ENCODE assay signal across 14 cellular contexts in genomic region chr3:142117052-142117451, GRCh38. TPM values are rescaled to one million over a fixed set of nuclear protein-coding genes. Genes with fewer than 3 reads are reported as not detected.
DNase-seq lines count a peak whose midpoint lies in the region; ATAC-seq and TF ChIP-seq lines count a peak whose summit lies in the region.
"Had no signal": no experiment of that assay in that cellular context is flagged by ENCODE, and none has a peak within 500 bp of the region (broad histone marks: within the 10 kb centered on the region; RNA-seq: fewer than 3 reads in every experiment).

No MANE protein-coding gene starts in this region.

- no peaks in the 10 kb centered on the region for H3K27me3 ChIP-seq in foreskin keratinocyte
- H3K27me3 ChIP-seq: neutrophil, stomach had no signal

- H3K27ac ChIP-seq in foreskin keratinocyte: no peak overlapping the region
- H3K27ac ChIP-seq: stomach had no signal

- DNase-seq in activated T-cell treated with anti-CD3 and anti-CD28 coated beads, Interleukin-2, amount 50 U/mL, for 24 hours: no peak
- no peak for DNase-seq in activated T-cell treated with anti-CD3 and anti-CD28 coated beads, Interleukin-2, amount 50 U/mL, for 72 hours
- peak; percentile 82 for DNase-seq in NCI-H526 treated with DMSO at 0.1 percent for 48 hours (lab: John Stamatoyannopoulos, UW)
- peak; percentile 51 to 63 for DNase-seq in foreskin keratinocyte
- DNase-seq in NCI-H69 (lab: John Stamatoyannopoulos, UW): no peak
- no peak for DNase-seq in NCI-H1694 (lab: John Stamatoyannopoulos, UW)
- no peak for DNase-seq in foreskin melanocyte
- DNase-seq: activated CD4-positive, alpha-beta T cell treated with anti-CD3 and anti-CD28 coated beads, Interleukin-2, amount 10 ng/mL, durations not matched to agents 24 days and 14 days; activated naive CD4-positive, alpha-beta T cell treated with anti-CD3 and anti-CD28 coated beads, Interleukin-2, amount 50 U/mL, for 16 hours; effector memory CD4-positive, alpha-beta T cell; NCI-H1105; stomach had no signal

- no peak overlapping the region for H3K4me3 Mint-ChIP-seq in activated T-cell treated with anti-CD3 and anti-CD28 coated beads, Interleukin-2, amount 50 U/mL, for 24 hours
- no peak overlapping the region for H3K4me3 Mint-ChIP-seq in activated T-cell treated with anti-CD3 and anti-CD28 coated beads, Interleukin-2, amount 50 U/mL, for 72 hours
- H3K4me3 Mint-ChIP-seq: activated CD4-positive, alpha-beta T cell treated with anti-CD3 and anti-CD28 coated beads, Interleukin-2, amount 10 ng/mL, durations not matched to agents 24 days and 14 days had no signal

- peak overlapping the region; percentile 3 for H3K27ac Mint-ChIP-seq in activated T-cell treated with anti-CD3 and anti-CD28 coated beads, Interleukin-2, amount 50 U/mL, for 24 hours
- no peak overlapping the region for H3K27ac Mint-ChIP-seq in activated T-cell treated with anti-CD3 and anti-CD28 coated beads, Interleukin-2, amount 50 U/mL, for 72 hours
- H3K27ac Mint-ChIP-seq: activated CD4-positive, alpha-beta T cell treated with anti-CD3 and anti-CD28 coated beads, Interleukin-2, amount 10 ng/mL, durations not matched to agents 24 days and 14 days had no signal

- no peak for ATAC-seq in activated T-cell treated with anti-CD3 and anti-CD28 coated beads, Interleukin-2, amount 50 U/mL, for 72 hours (replicated peaks in 1 of 2)
- ATAC-seq in foreskin keratinocyte (peak; percentile 53), GM19463 (IDR thresholded peaks at IDR 0.05; ENCODE audit: unreplicated experiment) (no peak)

- H3K9me3 Mint-ChIP-seq in activated T-cell treated with anti-CD3 and anti-CD28 coated beads, Interleukin-2, amount 50 U/mL, for 24 hours: no peaks in the 10 kb centered on the region
- no peaks in the 10 kb centered on the region for H3K9me3 Mint-ChIP-seq in activated T-cell treated with anti-CD3 and anti-CD28 coated beads, Interleukin-2, amount 50 U/mL, for 72 hours
- H3K9me3 Mint-ChIP-seq: activated CD4-positive, alpha-beta T cell treated with anti-CD3 and anti-CD28 coated beads, Interleukin-2, amount 10 ng/mL, durations not matched to agents 24 days and 14 days had no signal

- H3K4me1 ChIP-seq in foreskin keratinocyte: no peaks in the 10 kb centered on the region

- peaks cover 4% of the 10 kb centered on the region for H3K4me1 Mint-ChIP-seq in activated T-cell treated with anti-CD3 and anti-CD28 coated beads, Interleukin-2, amount 50 U/mL, for 24 hours (ENCODE audit: low read depth)
- peaks cover 7% of the 10 kb centered on the region for H3K4me1 Mint-ChIP-seq in activated T-cell treated with anti-CD3 and anti-CD28 coated beads, Interleukin-2, amount 50 U/mL, for 72 hours (ENCODE audit: low read depth)
- H3K4me1 Mint-ChIP-seq: activated CD4-positive, alpha-beta T cell treated with anti-CD3 and anti-CD28 coated beads, Interleukin-2, amount 10 ng/mL, durations not matched to agents 24 days and 14 days had no signal

- H3K27me3 Mint-ChIP-seq in activated T-cell treated with anti-CD3 and anti-CD28 coated beads, Interleukin-2, amount 50 U/mL, for 24 hours: no peaks in the 10 kb centered on the region
- no peaks in the 10 kb centered on the region for H3K27me3 Mint-ChIP-seq in activated T-cell treated with anti-CD3 and anti-CD28 coated beads, Interleukin-2, amount 50 U/mL, for 72 hours (ENCODE audit: low read depth)
- H3K27me3 Mint-ChIP-seq: activated CD4-positive, alpha-beta T cell treated with anti-CD3 and anti-CD28 coated beads, Interleukin-2, amount 10 ng/mL, durations not matched to agents 24 days and 14 days had no signal

- no peaks in the 10 kb centered on the region for H3K36me3 Mint-ChIP-seq in activated T-cell treated with anti-CD3 and anti-CD28 coated beads, Interleukin-2, amount 50 U/mL, for 24 hours (ENCODE audit: low read depth)
- no peaks in the 10 kb centered on the region for H3K36me3 Mint-ChIP-seq in activated T-cell treated with anti-CD3 and anti-CD28 coated beads, Interleukin-2, amount 50 U/mL, for 72 hours (ENCODE audit: insufficient read depth in 2 of 2)

- no peak for TF ChIP-seq CTCF in foreskin keratinocyte (conservative IDR thresholded peaks at IDR 0.05)

RNA-seq across cellular contexts. Expression of gene TFDP2, which starts 32.3 kb away (rescaled TPM):
- total RNA-seq in activated T-cell treated with anti-CD3 and anti-CD28 coated beads, Interleukin-2, amount 50 U/mL, for 72 hours: 10 to 100 TPM; 52.6 to 55.8 TPM
- total RNA-seq in foreskin keratinocyte: 20.1 and 24.0 TPM in 2 replicates
- 14.4 and 18.5 TPM in 2 replicates for polyA plus RNA-seq in foreskin keratinocyte

Comparison
In these comparisons a context has a peak if more than half of its experiments do, and no peak if none do; other contexts are left out.
1. DNase-seq: peak in NCI-H526 treated with DMSO at 0.1 percent for 48 hours (single experiment) and foreskin keratinocyte (2 of 2); none in activated T-cell treated with anti-CD3 and anti-CD28 coated beads, Interleukin-2, amount 50 U/mL, for 24 hours (single experiment), activated T-cell treated with anti-CD3 and anti-CD28 coated beads, Interleukin-2, amount 50 U/mL, for 72 hours (0 of 2), NCI-H69 (single experiment), NCI-H1694 (single experiment) and foreskin melanocyte (single experiment).